Comparison of ENCODE assay signal across 34 cellular contexts in genomic region chr5:2608391-2608790, GRCh38.
"Had no signal": no experiment of that assay in that cellular context is flagged by ENCODE, and none has a peak within 500 bp of the region (broad histone marks: within the 10 kb centered on the region; RNA-seq: fewer than 3 reads in every experiment).

No MANE protein-coding gene starts in this region.

- H3K9me3 ChIP-seq: MG63 had no signal

- H3K27me3 ChIP-seq: MG63 had no signal

- H3K36me3 ChIP-seq: MG63 had no signal

- DNase-seq: Karpas-422, KG1, MG63, MM.1S, MV-4-11, NCI-H1048, NCI-H1092, NCI-H1092 treated with DMSO at 0.1 percent for 48 hours, NCI-H1105, NCI-H1105 treated with DMSO at 0.1 percent for 48 hours, NCI-H1417, NCI-H1417 treated with DMSO at 0.1 percent for 48 hours, NCI-H1436, NCI-H1436 treated with DMSO at 0.1 percent for 48 hours, NCI-H146, NCI-H1694, NCI-H1694 treated with DMSO at 0.1 percent for 48 hours, NCI-H187, NCI-H187 treated with DMSO at 0.1 percent for 48 hours, NCI-H1930, NCI-H2029, NCI-H2029 treated with DMSO at 0.1 percent for 48 hours, NCI-H2081, NCI-H2081 treated with DMSO at 0.1 percent for 48 hours, NCI-H2107, NCI-H2171, NCI-H2171 treated with DMSO at 0.1 percent for 48 hours, NCI-H2227 treated with DMSO at 0.1 percent for 48 hours, NCI-H226, NCI-H345, NCI-H446, NCI-H446 treated with DMSO at 0.1 percent for 48 hours, NCI-H510A had no signal

- H3K27ac ChIP-seq: KMS-11 had no signal

- H3K9ac ChIP-seq: KMS-11 had no signal

- H3K4me3 ChIP-seq: MG63 had no signal

- H3K4me2 ChIP-seq: KMS-11 had no signal
